In the genomic region with DNA sequence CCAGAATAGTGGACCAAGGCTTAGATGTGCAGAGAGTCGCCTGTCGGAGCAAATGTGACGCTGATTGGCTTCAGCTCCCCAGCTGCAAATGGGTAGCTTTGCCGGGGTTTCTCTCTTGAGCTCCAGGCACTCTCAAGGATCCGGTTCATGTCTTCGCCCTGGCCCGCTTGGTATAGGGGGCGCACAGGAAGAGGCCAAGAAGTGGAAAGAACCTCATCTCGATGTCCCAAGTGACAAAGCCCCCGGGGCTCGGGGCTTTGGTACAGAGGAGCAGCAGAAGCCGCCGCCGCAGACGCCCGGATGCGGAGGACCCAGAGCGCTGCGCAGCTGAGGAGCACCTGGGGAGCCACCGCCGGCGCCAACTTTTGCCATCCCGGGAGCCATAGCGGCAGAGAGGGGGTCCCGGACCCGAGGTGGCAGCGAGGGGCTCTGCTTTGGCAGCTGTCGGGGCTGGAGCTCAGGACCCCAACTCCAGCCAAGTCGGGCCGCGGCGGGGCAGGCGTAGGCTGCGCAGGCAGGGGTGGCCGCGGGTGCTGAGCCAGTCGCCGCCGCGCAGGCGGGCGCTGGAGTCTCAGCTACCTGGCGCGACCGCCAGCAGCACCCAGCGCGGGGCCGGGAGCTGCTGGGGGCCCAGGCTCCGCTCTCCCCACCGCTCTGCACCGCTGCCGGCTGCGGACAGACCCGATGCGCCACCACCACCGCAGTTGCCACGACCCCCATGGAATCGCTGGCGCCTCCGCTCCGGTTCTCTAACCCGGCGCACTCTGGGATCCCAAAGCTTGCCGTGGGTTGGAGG, we compare ENCODE assay signal across 14 cellular contexts.
DNase-seq lines count a peak whose midpoint lies in the region; ATAC-seq, FAIRE-seq and TF ChIP-seq lines count a peak whose summit lies in the region.
"Had no signal": no experiment of that assay in that cellular context is flagged by ENCODE, and none has a peak within 500 bp of the region (broad histone marks: within the 10 kb centered on the region; RNA-seq: fewer than 3 reads in every experiment).

No MANE protein-coding gene starts in this region.

- H3K79me2 ChIP-seq in neural progenitor cell (ENCODE audit: low read depth): no peaks in the 10 kb centered on the region

- H3K9me3 ChIP-seq in right cardiac atrium (ENCODE audit: control insufficient read depth, low read length): no peaks in the 10 kb centered on the region
- H3K9me3 ChIP-seq in neural progenitor cell (ENCODE audit: low read depth): peaks cover 8% of the 10 kb centered on the region
- peaks cover 4% of the 10 kb centered on the region for H3K9me3 ChIP-seq in aorta (ENCODE audit: control insufficient read depth, low read length)
- H3K9me3 ChIP-seq: upper lobe of left lung had no signal

- no peaks in the 10 kb centered on the region for H4K20me1 ChIP-seq in neural progenitor cell (ENCODE audit: low read depth)

- H3K27me3 Mint-ChIP-seq in glutamatergic neuron (ENCODE audit: unreplicated experiment): no peaks in the 10 kb centered on the region
- peaks cover 12% of the 10 kb centered on the region for H3K27me3 Mint-ChIP-seq in neural progenitor cell (ENCODE audit: insufficient read depth, low read depth)

- H3K27me3 ChIP-seq in right cardiac atrium (ENCODE audit: control insufficient read depth, insufficient read depth) (peaks cover 7% of the 10 kb centered on the region), neural progenitor cell (peaks cover 32% of the 10 kb centered on the region), aorta (ENCODE audit: control insufficient read depth in 1 of 2, insufficient read depth in 2 of 2, low read length in 1 of 2) (peaks cover 0 to 3% of the 10 kb centered on the region in 2 donors)

- no peak overlapping the region for H3K27ac ChIP-seq in right cardiac atrium (ENCODE audit: low read length)
- H3K27ac ChIP-seq in neural progenitor cell: peak overlapping the region; percentile 55
- H3K27ac ChIP-seq in aorta (ENCODE audit: low read depth in 1 of 2, low read length in 2 of 2): no peak overlapping the region
- H3K27ac ChIP-seq: upper lobe of left lung had no signal

- H3K4me1 Mint-ChIP-seq in glutamatergic neuron (ENCODE audit: low read depth, unreplicated experiment): no peaks in the 10 kb centered on the region
- peaks cover 40% of the 10 kb centered on the region for H3K4me1 Mint-ChIP-seq in neural progenitor cell
- H3K4me1 Mint-ChIP-seq: activated CD4-positive, alpha-beta T cell treated with anti-CD3 and anti-CD28 coated beads, Interleukin-2, amount 10 ng/mL, durations not matched to agents 24 days and 14 days had no signal

- TF ChIP-seq CTCF in glutamatergic neuron (IDR thresholded peaks at IDR 0.05; ENCODE audit: partially characterized antibody, unreplicated experiment): no peak
- TF ChIP-seq CTCF in neural progenitor cell (IDR thresholded peaks at IDR 0.05): peak; percentile 12

- H3K27ac Mint-ChIP-seq in glutamatergic neuron (ENCODE audit: unreplicated experiment) (no peak overlapping the region), neural progenitor cell (peak overlapping the region; percentile 54)
- H3K27ac Mint-ChIP-seq: activated CD4-positive, alpha-beta T cell treated with anti-CD3 and anti-CD28 coated beads, Interleukin-2, amount 10 ng/mL, durations not matched to agents 24 days and 14 days; activated T-helper 2 cell treated with anti-CD3 and anti-CD28 coated beads, Interferon-gamma antibody, Interleukin-2, Interleukin-4, amounts not matched to agents 10 μg/mL and 5 μg/mL and 100 μg/mL, durations not matched to agents 14 hours and 24 hours and 36 hours; T-helper 1 cell treated with Interleukin-12 subunit alpha and Interleukin-12 subunit beta and Interleukin-4 antibody, amounts not matched to agents 30 μg/mL and 1 μg/mL, for 36 hours had no signal

- H3K4me2 ChIP-seq in neural progenitor cell: peak overlapping the region; percentile 89

- FAIRE-seq in H54 (lab: Jason Lieb, UNC): no peak

- peaks cover 11% of the 10 kb centered on the region for H3F3A ChIP-seq in neural progenitor cell (ENCODE audit: low read depth)

- H3K4me3 Mint-ChIP-seq in glutamatergic neuron (ENCODE audit: unreplicated experiment) (peak overlapping the region; percentile 83), neural progenitor cell (peak overlapping the region; percentile 88)
- H3K4me3 Mint-ChIP-seq: activated CD4-positive, alpha-beta T cell treated with anti-CD3 and anti-CD28 coated beads, Interleukin-2, amount 10 ng/mL, durations not matched to agents 24 days and 14 days; T-helper 1 cell treated with Interleukin-12 subunit alpha and Interleukin-12 subunit beta and Interleukin-4 antibody, amounts not matched to agents 30 μg/mL and 1 μg/mL, for 36 hours had no signal

- TF ChIP-seq POLR2A in H54 (IDR thresholded peaks at IDR 0.05; ENCODE audit: low read depth, low read length): no peak

- 1% methylated on average over 64 of the region's 64 CpGs for WGBS in right cardiac atrium
- 1% methylated on average over 51 to 64 of the region's 64 CpGs for WGBS in aorta, 2 donors

- peaks cover 9% of the 10 kb centered on the region for H3K36me3 ChIP-seq in neural progenitor cell
- no peaks in the 10 kb centered on the region for H3K36me3 ChIP-seq in aorta (ENCODE audit: control insufficient read depth in 1 of 2, insufficient read depth in 2 of 2, low read length in 1 of 2)
- H3K36me3 ChIP-seq: upper lobe of left lung had no signal

- ATAC-seq in right cardiac atrium (no peak), Right ventricle myocardium superior (ENCODE audit: poor library complexity) (no peak), aorta (ENCODE audit: low FRiP score) (peak; percentile 33), GM21723 (IDR thresholded peaks at IDR 0.05; ENCODE audit: unreplicated experiment) (no peak)
- ATAC-seq: left lobe of liver had no signal

- H3K36me3 Mint-ChIP-seq in glutamatergic neuron (ENCODE audit: unreplicated experiment): no peaks in the 10 kb centered on the region
- H3K36me3 Mint-ChIP-seq in neural progenitor cell: no peaks in the 10 kb centered on the region

- H3K4me3 ChIP-seq in right cardiac atrium (ENCODE audit: low read length): no peak overlapping the region
- H3K4me3 ChIP-seq in neural progenitor cell: peak overlapping the region; percentile 66
- peak overlapping the region in 1 of 2 donors; percentile 10 for H3K4me3 ChIP-seq in aorta (ENCODE audit: low read length in 2 of 2)
- H3K4me3 ChIP-seq: upper lobe of left lung had no signal

- peak in 2 of 3 donors; percentile 22 to 50 for DNase-seq in right cardiac atrium
- DNase-seq in Right ventricle myocardium superior: no peak
- peak; percentile 50 for DNase-seq in glutamatergic neuron
- DNase-seq in neural progenitor cell (ENCODE audit: low spot score): peak; percentile 71
- peak in 1 of 2 donors; percentile 70 for DNase-seq in aorta
- DNase-seq in stimulated activated CD4-positive, alpha-beta T cell treated with anti-CD3 and anti-CD28 coated beads, Interleukin-4, amount 100 ng/mL, for 4 hours: no peak
- no peak for DNase-seq in H54 (ENCODE audit: insufficient read length, low spot score)
- DNase-seq: activated CD4-positive, alpha-beta T cell treated with anti-CD3 and anti-CD28 coated beads, Interleukin-2, amount 10 ng/mL, durations not matched to agents 24 days and 14 days; NCI-H187 had no signal

- peak overlapping the region; percentile 3 for H3K9ac ChIP-seq in neural progenitor cell

- H2AFZ ChIP-seq in neural progenitor cell (replicated peaks): peak overlapping the region; percentile 85

- H3K9me3 Mint-ChIP-seq in glutamatergic neuron (ENCODE audit: unreplicated experiment) (no peaks in the 10 kb centered on the region), neural progenitor cell (peaks cover 23% of the 10 kb centered on the region)
- H3K9me3 Mint-ChIP-seq: activated CD4-positive, alpha-beta T cell treated with anti-CD3 and anti-CD28 coated beads, Interleukin-2, amount 10 ng/mL, durations not matched to agents 24 days and 14 days; activated T-helper 2 cell treated with anti-CD3 and anti-CD28 coated beads, Interferon-gamma antibody, Interleukin-2, Interleukin-4, amounts not matched to agents 10 μg/mL and 5 μg/mL and 100 μg/mL, durations not matched to agents 14 hours and 24 hours and 36 hours; T-helper 1 cell treated with Interleukin-12 subunit alpha and Interleukin-12 subunit beta and Interleukin-4 antibody, amounts not matched to agents 30 μg/mL and 1 μg/mL, for 36 hours had no signal

- H3K4me1 ChIP-seq in right cardiac atrium (ENCODE audit: control insufficient read depth, insufficient read depth, low read length) (no peaks in the 10 kb centered on the region), neural progenitor cell (peaks cover 60% of the 10 kb centered on the region), aorta (ENCODE audit: control insufficient read depth in 1 of 2, insufficient read depth in 2 of 2, low read length in 2 of 2) (peaks cover 0 to 1% of the 10 kb centered on the region in 2 donors)
- H3K4me1 ChIP-seq: upper lobe of left lung had no signal

- intact Hi-C loops in right cardiac atrium (cut with DNase I) (no loop called here), Right ventricle myocardium superior (cut with DNase I) (no loop called here), aorta (cut with DNase I) (no loop called here)

Comparison
In these comparisons a context has a peak if more than half of its experiments do, and no peak if none do; other contexts are left out.
1. DNase-seq: peak in right cardiac atrium (2 of 3), glutamatergic neuron (single experiment) and neural progenitor cell (single experiment); none in Right ventricle myocardium superior (single experiment), stimulated activated CD4-positive, alpha-beta T cell treated with anti-CD3 and anti-CD28 coated beads, Interleukin-4, amount 100 ng/mL, for 4 hours (0 of 2) and H54 (single experiment).